Comparison of ENCODE assay signal across 8 cellular contexts in genomic region chr14:88323086-88323519, GRCh38. TPM values are rescaled to one million over a fixed set of nuclear protein-coding genes. Genes with fewer than 3 reads are reported as not detected.
A peak's percentile ranks its signal among the peaks of the same experiment; 100 is the strongest.
DNase-seq lines count a peak whose midpoint lies in the region; ATAC-seq and TF ChIP-seq lines count a peak whose summit lies in the region.

Gene KCNK10, minus strand, starts transcription at chr14:88323269. Its CDS starts 471 bp downstream, at chr14:88322798.

- no peak for TF ChIP-seq EP300 in transverse colon (IDR thresholded peaks at IDR 0.05; ENCODE audit: low read depth)

- H3K36me3 Mint-ChIP-seq in T-helper 17 cell (ENCODE audit: low read depth) = peaks cover 2% of the 10 kb centered on the region

- H3K4me3 ChIP-seq in iPS-11a (ENCODE audit: low read depth, low read length) (peak within 1 kb of the TSS; percentile 60), transverse colon (peak within 1 kb of the TSS in 3 of 4 donors; percentile 15 to 44 (median 33))

- intact Hi-C loops in transverse colon (cut with DNase I; ENCODE audit: low total_unique reads) = no loop called here

- ATAC-seq in HG02588 (IDR thresholded peaks at IDR 0.05; ENCODE audit: unreplicated experiment) (peak; percentile 11), T-helper 17 cell (no peak)

- in situ Hi-C loops in transverse colon (cut with MboI; ENCODE audit: low pct_ligation_motif_present in 1 of 4, low pct_unique_long_range_greater_than_20kb in 1 of 4, low sequenced_read_pairs in 3 of 4) = no loop called here

- H3K4me1 ChIP-seq in transverse colon = peaks cover 0 to 16% (median 8%) of the 10 kb centered on the region in 4 donors

- TF ChIP-seq POLR2A in transverse colon (IDR thresholded peaks at IDR 0.05) = no peak

- no peak within 1 kb of the TSS for H3K27ac Mint-ChIP-seq in T-helper 17 cell

- peak within 1 kb of the TSS; percentile 79 for H3K4me3 Mint-ChIP-seq in T-helper 17 cell

- TF ChIP-seq CTCF in transverse colon (IDR thresholded peaks at IDR 0.05) = no peak

- no peaks in the 10 kb centered on the region for H3K36me3 ChIP-seq in transverse colon

- H3K9me3 ChIP-seq in T-helper 17 cell (ENCODE audit: control insufficient read depth, low read length, poor library complexity, severe bottlenecking) = no peaks in the 10 kb centered on the region
- H3K9me3 ChIP-seq in transverse colon = no peaks in the 10 kb centered on the region

- DNase-seq in NOMO-1 treated with DMSO at 0.1 percent for 48 hours (lab: John Stamatoyannopoulos, UW; ENCODE audit: unreplicated experiment) = peak; percentile 10
- DNase-seq in NOMO-1 treated with dmso at 0.1 percent for 144 hours (lab: John Stamatoyannopoulos, UW; ENCODE audit: unreplicated experiment) = no peak
- no peak for DNase-seq in T-helper 17 cell
- DNase-seq in transverse colon = no peak
- DNase-seq in Kasumi-1 (lab: John Stamatoyannopoulos, UW) = no peak
- no peak for DNase-seq in DMS153 (lab: John Stamatoyannopoulos, UW)

- 1% methylated on average over 18 of the region's 52 CpGs; no CpG with 5 or more reads in 1 of the 2 donors for WGBS in transverse colon (ENCODE audit: low coverage in 1 of 2), 2 donors

- peaks cover 44% of the 10 kb centered on the region for H3K27me3 Mint-ChIP-seq in T-helper 17 cell

- H3K4me1 Mint-ChIP-seq in T-helper 17 cell = peaks cover 6% of the 10 kb centered on the region

- H3K27ac ChIP-seq in transverse colon = no peak within 1 kb of the TSS

- peaks cover 99% of the 10 kb centered on the region for H3K27me3 ChIP-seq in transverse colon

RNA-seq across cellular contexts. Expression of gene KCNK10, which starts in this region (rescaled TPM):
- not detected for total RNA-seq in T-helper 17 cell
- total RNA-seq in transverse colon = 1 to 10 TPM; 2.2 to 7.4 (median 3.2) TPM
